Comparison of ENCODE assay signal across 8 cellular contexts in the genomic region with DNA sequence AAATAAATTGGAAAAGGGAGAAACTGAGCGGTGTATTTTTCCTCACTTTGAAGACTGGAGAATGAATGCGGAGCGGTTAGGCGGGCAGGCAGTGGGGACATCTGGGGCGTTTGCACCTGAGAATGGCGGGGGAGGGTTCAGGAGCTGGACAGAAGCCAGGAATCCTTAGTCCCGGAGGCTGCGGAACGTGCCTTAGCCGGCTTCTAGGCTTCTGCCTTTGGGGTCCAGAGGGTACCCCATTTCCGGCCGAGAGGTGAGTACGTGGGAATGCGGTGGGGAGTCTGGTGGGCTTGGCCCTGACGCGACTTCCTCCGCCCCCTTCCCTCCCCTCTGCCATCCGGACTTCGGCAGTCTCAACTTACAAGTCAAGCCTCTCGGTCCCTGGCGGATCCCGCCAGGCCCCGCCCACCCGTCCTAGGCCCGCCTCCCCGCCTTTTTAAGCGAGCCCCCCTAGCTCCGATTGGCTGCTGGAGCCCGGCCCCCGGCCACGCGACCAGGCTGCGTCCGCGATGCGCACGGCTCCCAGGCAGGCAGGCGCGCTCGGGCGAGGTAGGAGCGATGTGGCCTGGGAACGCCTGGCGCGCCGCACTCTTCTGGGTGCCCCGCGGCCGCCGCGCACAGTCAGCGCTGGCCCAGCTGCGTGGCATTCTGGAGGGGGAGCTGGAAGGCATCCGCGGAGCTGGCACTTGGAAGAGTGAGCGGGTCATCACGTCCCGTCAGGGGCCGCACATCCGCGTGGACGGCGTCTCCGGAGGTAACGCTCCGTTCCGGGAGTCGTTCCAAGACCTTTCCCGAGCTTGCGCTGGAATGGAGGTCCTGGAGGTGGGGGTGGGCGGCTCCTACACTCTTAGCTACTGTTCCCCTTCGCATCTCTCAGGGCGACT. TPM values are rescaled to one million over a fixed set of nuclear protein-coding genes. Genes with fewer than 3 reads are reported as not detected.
A peak's percentile ranks its signal among the peaks of the same experiment; 100 is the strongest.
DNase-seq lines count a peak whose midpoint lies in the region; FAIRE-seq and TF ChIP-seq lines count a peak whose summit lies in the region.

A gene (plus strand): TSS at position 525 of the 884 bp plus-strand sequence. CDS start 34 bp downstream, at position 559.

- peak within 1 kb of the TSS; percentile 88 for H3K4me3 Mint-ChIP-seq in neural progenitor cell

- H3K9ac ChIP-seq in MM.1S (ENCODE audit: low read length) = peak within 1 kb of the TSS; percentile 13; the same call in 1 of the 2 replicates
- peak within 1 kb of the TSS; percentile 47 for H3K9ac ChIP-seq in neural progenitor cell

- peak; percentile 67 for TF ChIP-seq POLR2A in H54 (IDR thresholded peaks at IDR 0.05; ENCODE audit: low read depth, low read length)
- TF ChIP-seq POLR2A in stomach (IDR thresholded peaks at IDR 0.05) = no peak

- intact Hi-C loops in stomach (cut with DNase I; ENCODE audit: low total_unique reads) = no loop called here

- H3K4me1 ChIP-seq in MM.1S (ENCODE audit: low read length) = no peaks in the 10 kb centered on the region
- H3K4me1 ChIP-seq in neural progenitor cell = peaks cover 35% of the 10 kb centered on the region
- H3K4me1 ChIP-seq in stomach = peaks cover 35 to 65% (median 63%) of the 10 kb centered on the region in 4 donors

- in situ Hi-C loops in SK-MEL-5 (cut with HindIII; ENCODE audit: low pct_unique_long_range_greater_than_20kb, low sequenced_read_pairs) = no loop called here

- H2AFZ ChIP-seq in MM.1S (ENCODE audit: low read length) = peak within 1 kb of the TSS; percentile 59
- no peak within 1 kb of the TSS for H2AFZ ChIP-seq in neural progenitor cell (replicated peaks)

- no peak for FAIRE-seq in H54 (lab: Jason Lieb, UNC)

- H3K79me2 ChIP-seq in MM.1S (ENCODE audit: low read length) (no peaks in the 10 kb centered on the region), neural progenitor cell (ENCODE audit: low read depth) (peaks cover 39% of the 10 kb centered on the region)

- H3K4me1 Mint-ChIP-seq in neural progenitor cell = peaks cover 33% of the 10 kb centered on the region

- no peak within 1 kb of the TSS for H3K27ac Mint-ChIP-seq in neural progenitor cell

- no peaks in the 10 kb centered on the region for H3K9me3 ChIP-seq in MM.1S (replicated peaks; ENCODE audit: insufficient read depth, low read length)
- H3K9me3 ChIP-seq in neural progenitor cell (ENCODE audit: low read depth) = no peaks in the 10 kb centered on the region
- H3K9me3 ChIP-seq in stomach = no peaks in the 10 kb centered on the region

- DNase-seq in Daoy (ENCODE audit: low read depth) (peak; percentile 98), H54 (ENCODE audit: insufficient read length, low spot score) (peak; percentile 94), MM.1S (peak; percentile 93), SK-MEL-5 (ENCODE audit: low read depth, low spot score) (peak; percentile 96), foreskin fibroblast (peak; percentile 96 to 99), neural progenitor cell (ENCODE audit: low spot score) (peak; percentile 98), stomach (peak; percentile 97)
- peak; percentile 73 for DNase-seq in activated gamma-delta T cell treated with anti-CD3 and anti-CD28 coated beads, Interleukin-2, amount 50 U/mL, for 16 hours (ENCODE audit: low read depth)

- H3K9me3 Mint-ChIP-seq in neural progenitor cell = peaks cover 3% of the 10 kb centered on the region

- H3K9me2 ChIP-seq in MM.1S (replicated peaks; ENCODE audit: insufficient read depth, low read length) = no peaks in the 10 kb centered on the region

- peak within 1 kb of the TSS; percentile 82 for H3K4me2 ChIP-seq in MM.1S (ENCODE audit: low read depth, low read length)
- H3K4me2 ChIP-seq in neural progenitor cell = peak within 1 kb of the TSS; percentile 99

- no peaks in the 10 kb centered on the region for H4K20me1 ChIP-seq in MM.1S (ENCODE audit: insufficient read depth, low read length)
- H4K20me1 ChIP-seq in neural progenitor cell (ENCODE audit: low read depth) = peaks cover 45% of the 10 kb centered on the region

- TF ChIP-seq CTCF in MM.1S (IDR thresholded peaks at IDR 0.05; ENCODE audit: low read length) = no peak
- no peak for TF ChIP-seq CTCF in foreskin fibroblast (IDR thresholded peaks at IDR 0.05; ENCODE audit: low read depth, low read length)
- no peak for TF ChIP-seq CTCF in neural progenitor cell (IDR thresholded peaks at IDR 0.05)
- no peak for TF ChIP-seq CTCF in stomach (IDR thresholded peaks at IDR 0.05)

- no peak within 1 kb of the TSS for H3K27ac ChIP-seq in MM.1S (ENCODE audit: low read length)
- H3K27ac ChIP-seq in neural progenitor cell = no peak within 1 kb of the TSS
- peak within 1 kb of the TSS; percentile 83 to 91 (median 90) for H3K27ac ChIP-seq in stomach

- TF ChIP-seq EP300 in stomach (IDR thresholded peaks at IDR 0.05) = no peak

- 0 out of 2 replicates have a peak, but pooled peaks cover 5% of the 10 kb centered on the region for H3F3A ChIP-seq in MM.1S (ENCODE audit: insufficient read depth, low read length)
- H3F3A ChIP-seq in neural progenitor cell (ENCODE audit: low read depth) = peaks cover 61% of the 10 kb centered on the region

- peaks cover 16% of the 10 kb centered on the region for H3K27me3 Mint-ChIP-seq in neural progenitor cell (ENCODE audit: insufficient read depth, low read depth)

- peaks cover 52% of the 10 kb centered on the region for H3K27me3 ChIP-seq in MM.1S (replicated peaks; ENCODE audit: insufficient read depth, low read length)
- H3K27me3 ChIP-seq in neural progenitor cell = peaks cover 41% of the 10 kb centered on the region
- H3K27me3 ChIP-seq in stomach = peaks cover 0 to 7% (median 0%) of the 10 kb centered on the region in 3 donors

- H3K36me3 Mint-ChIP-seq in neural progenitor cell = no peaks in the 10 kb centered on the region

- WGBS in stomach, 5 donors = 0 to 1% (median 0%) methylated on average over 33 to 73 of the region's 73 CpGs

- H3K36me3 ChIP-seq in MM.1S (replicated peaks; ENCODE audit: insufficient read depth, low read length) (no peaks in the 10 kb centered on the region), neural progenitor cell (no peaks in the 10 kb centered on the region), stomach (peaks cover 0 to 5% (median 0%) of the 10 kb centered on the region in 4 donors)

- peak within 1 kb of the TSS; percentile 53 for H3K4me3 ChIP-seq in MM.1S (ENCODE audit: low read length)
- peak within 1 kb of the TSS; percentile 71 to 81 for H3K4me3 ChIP-seq in foreskin fibroblast (ENCODE audit: low read depth in 1 of 2, low read length in 2 of 2)
- peak within 1 kb of the TSS; percentile 81 for H3K4me3 ChIP-seq in neural progenitor cell
- peak within 1 kb of the TSS; percentile 53 to 62 (median 57) for H3K4me3 ChIP-seq in stomach

RNA-seq across cellular contexts. Expression of the gene that starts here (rescaled TPM):
- 44.5 and 44.9 TPM in 2 replicates for total RNA-seq in Daoy (2014; rRNA removed; shearing (Covaris generic))
- total RNA-seq in SK-MEL-5 (2014; rRNA removed; shearing (Covaris generic)) = 29.3 and 32.5 TPM in 2 replicates
- 23.6 and 24.7 TPM in 2 replicates for polyA plus RNA-seq in SK-MEL-5 (2015; cell fraction: cytosol; rRNA removed)
- 18.8 and 24.5 TPM in 2 replicates for polyA plus RNA-seq in SK-MEL-5 (2015; cell fraction: nucleus; rRNA removed)
- total RNA-seq in neural progenitor cell (ENCODE audit: low replicate concordance) = 21.2 and 25.1 TPM in 2 replicates
- total RNA-seq in stomach = 100 to 1,000 TPM in 2 of 5 donors, 10 to 100 TPM in 1, under 1 TPM in 1, not detected in 1; 0.45 to 158 (median 60.4) TPM
- 10 to 100 TPM; 18.2 to 27.2 (median 23.4) TPM for polyA plus RNA-seq in stomach

Comparison
In these comparisons a context has a peak if more than half of its experiments do, and no peak if none do; other contexts are left out.
1. H3K27ac ChIP-seq: peak in stomach (5 of 5); none in MM.1S (single experiment) and neural progenitor cell (single experiment).
2. Peak in every context shown above with its lines, with median percentiles within 50 percentile points of each other: DNase-seq and H3K4me3 ChIP-seq.